In genomic region chrX:8987672-8988250, GRCh38 we compare ENCODE assay signal across 13 cellular contexts. TPM values are rescaled to one million over a fixed set of nuclear protein-coding genes. Genes with fewer than 3 reads are reported as not detected.
DNase-seq lines count a peak whose midpoint lies in the region; ATAC-seq and TF ChIP-seq lines count a peak whose summit lies in the region.
"Had no signal": no experiment of that assay in that cellular context is flagged by ENCODE, and none has a peak within 500 bp of the region (broad histone marks: within the 10 kb centered on the region; RNA-seq: fewer than 3 reads in every experiment).

No MANE protein-coding gene starts in this region.

- H3K9me3 Mint-ChIP-seq in CD8-positive, alpha-beta T cell = no peaks in the 10 kb centered on the region
- no peaks in the 10 kb centered on the region for H3K9me3 Mint-ChIP-seq in activated CD8-positive, alpha-beta T cell treated with anti-CD3 and anti-CD28 coated beads for 36 hours
- H3K9me3 Mint-ChIP-seq in immature natural killer cell (no peaks in the 10 kb centered on the region), glutamatergic neuron (ENCODE audit: unreplicated experiment) (no peaks in the 10 kb centered on the region)

- peak overlapping the region; percentile 13 for H3K4me3 ChIP-seq in CD8-positive, alpha-beta T cell (ENCODE audit: low read depth, low read length)
- H3K4me3 ChIP-seq in GM12865 (ENCODE audit: low read depth, low read length) (no peak overlapping the region), SK-N-SH (ENCODE audit: low read depth in 2 of 2, low read length in 1 of 2) (no peak overlapping the region), thyroid gland (replicated peaks in 1 of 3) (no peak overlapping the region)
- H3K4me3 ChIP-seq: ascending aorta had no signal

- no peaks in the 10 kb centered on the region for H3K9me2 ChIP-seq in SK-N-SH

- no peak overlapping the region for H2AFZ ChIP-seq in SK-N-SH (ENCODE audit: low read depth)

- no peak overlapping the region for H3K4me2 ChIP-seq in SK-N-SH

- H3K27ac ChIP-seq in CD8-positive, alpha-beta T cell (ENCODE audit: low read depth, low read length) = peak overlapping the region; percentile 14
- no peak overlapping the region for H3K27ac ChIP-seq in SK-N-SH (ENCODE audit: low read depth in 2 of 2, low read length in 1 of 2)
- H3K27ac ChIP-seq in thyroid gland = no peak overlapping the region
- H3K27ac ChIP-seq: ascending aorta had no signal

- TF ChIP-seq POLR2A in thyroid gland (IDR thresholded peaks at IDR 0.05) = no peak

- no peaks in the 10 kb centered on the region for H3K79me2 ChIP-seq in SK-N-SH (ENCODE audit: insufficient read depth)

- no peaks in the 10 kb centered on the region for H3K27me3 ChIP-seq in CD8-positive, alpha-beta T cell (ENCODE audit: insufficient read depth, low read length)
- H3K27me3 ChIP-seq in SK-N-SH (ENCODE audit: insufficient read depth) (no peaks in the 10 kb centered on the region), thyroid gland (no peaks in the 10 kb centered on the region)
- H3K27me3 ChIP-seq: ascending aorta had no signal

- peak overlapping the region; percentile 96 for H3K27ac Mint-ChIP-seq in CD8-positive, alpha-beta T cell
- no peak overlapping the region for H3K27ac Mint-ChIP-seq in activated CD8-positive, alpha-beta T cell treated with anti-CD3 and anti-CD28 coated beads for 36 hours
- H3K27ac Mint-ChIP-seq in immature natural killer cell (no peak overlapping the region), glutamatergic neuron (ENCODE audit: unreplicated experiment) (no peak overlapping the region)
- H3K27ac Mint-ChIP-seq: endodermal cell had no signal

- peaks cover 26% of the 10 kb centered on the region for H3K4me1 ChIP-seq in CD8-positive, alpha-beta T cell (ENCODE audit: insufficient read depth, low read length)
- no peaks in the 10 kb centered on the region for H3K4me1 ChIP-seq in SK-N-SH (ENCODE audit: control insufficient read depth in 1 of 2, insufficient read depth in 2 of 2, low read depth in 1 of 2, low read length in 1 of 2)
- H3K4me1 ChIP-seq in thyroid gland = no peaks in the 10 kb centered on the region
- H3K4me1 ChIP-seq: ascending aorta had no signal

- no peak for TF ChIP-seq RAD21 in SK-N-SH (IDR thresholded peaks at IDR 0.05; ENCODE audit: low read length)

- H3K9me3 ChIP-seq in CD8-positive, alpha-beta T cell (ENCODE audit: low read length) = no peaks in the 10 kb centered on the region
- H3K9me3 ChIP-seq in SK-N-SH (no peaks in the 10 kb centered on the region), thyroid gland (no peaks in the 10 kb centered on the region)
- H3K9me3 ChIP-seq: ascending aorta had no signal

- no peak overlapping the region for H3K9ac ChIP-seq in SK-N-SH

- no peaks in the 10 kb centered on the region for H3K36me3 Mint-ChIP-seq in CD8-positive, alpha-beta T cell
- no peaks in the 10 kb centered on the region for H3K36me3 Mint-ChIP-seq in activated CD8-positive, alpha-beta T cell treated with anti-CD3 and anti-CD28 coated beads for 36 hours (ENCODE audit: low read depth)
- H3K36me3 Mint-ChIP-seq in immature natural killer cell (no peaks in the 10 kb centered on the region), glutamatergic neuron (ENCODE audit: unreplicated experiment) (no peaks in the 10 kb centered on the region)

- intact Hi-C loops in CD8-positive, alpha-beta T cell (cut with DNase I, micrococcal nuclease) = loop anchor here (5.0 kb wide), 3 partner anchors 180 to 475 kb away; no protein-coding TSS in a partner anchor
- intact Hi-C loops in activated CD8-positive, alpha-beta T cell treated with anti-CD3 and anti-CD28 coated beads for 36 hours (cut with micrococcal nuclease) = no loop called here
- intact Hi-C loops in thyroid gland (cut with DNase I) = no loop called here

- WGBS in SK-N-SH (ENCODE audit: low lambda C conversion rate) = 17% methylated on average over 6 of the region's 6 CpGs
- 80 to 91% methylated on average over 2 to 4 of the region's 6 CpGs for WGBS in thyroid gland, 2 donors

- peak in 6 of 7 experiments; percentile 19 to 82 (median 44) for DNase-seq in CD8-positive, alpha-beta T cell
- peak; percentile 0 for DNase-seq in GM12865 (ENCODE audit: low read depth)
- peak; percentile 37 for DNase-seq in activated CD8-positive, alpha-beta T cell treated with anti-CD3 and anti-CD28 coated beads for 36 hours
- DNase-seq in immature natural killer cell = peak in 2 of 3 donors; percentile 12 to 13
- no peak for DNase-seq in SK-N-SH
- no peak for DNase-seq in thyroid gland
- DNase-seq in glutamatergic neuron = no peak
- DNase-seq: endodermal cell, hippocampal formation had no signal

- H4K20me1 ChIP-seq in SK-N-SH (ENCODE audit: insufficient read depth) = no peaks in the 10 kb centered on the region

- ATAC-seq in CD8-positive, alpha-beta T cell = peak; percentile 89
- peak; percentile 82 for ATAC-seq in activated CD8-positive, alpha-beta T cell treated with anti-CD3 and anti-CD28 coated beads for 36 hours
- no peak for ATAC-seq in GM18502 (IDR thresholded peaks at IDR 0.05; ENCODE audit: poor library complexity, unreplicated experiment)

- H3F3A ChIP-seq in SK-N-SH (replicated peaks; ENCODE audit: insufficient read depth) = no peaks in the 10 kb centered on the region

- CTCF ChIA-PET in CD8-positive, alpha-beta T cell (lab: Charles Lee) = no interaction called here
- CTCF ChIA-PET in activated CD8-positive, alpha-beta T cell treated with anti-CD3 and anti-CD28 coated beads for 36 hours (lab: Charles Lee) = no interaction called here
- CTCF ChIA-PET in SK-N-SH (lab: Yijun Ruan, JAX) = no interaction called here

- H3K27me3 Mint-ChIP-seq in CD8-positive, alpha-beta T cell (ENCODE audit: low read depth) = no peaks in the 10 kb centered on the region
- H3K27me3 Mint-ChIP-seq in activated CD8-positive, alpha-beta T cell treated with anti-CD3 and anti-CD28 coated beads for 36 hours = no peaks in the 10 kb centered on the region
- peaks cover 0 to 22% (median 3%) of the 10 kb centered on the region in 3 donors for H3K27me3 Mint-ChIP-seq in immature natural killer cell (ENCODE audit: low read depth in 3 of 3)
- no peaks in the 10 kb centered on the region for H3K27me3 Mint-ChIP-seq in glutamatergic neuron (ENCODE audit: unreplicated experiment)

- POLR2A ChIA-PET in CD8-positive, alpha-beta T cell (lab: Charles Lee) = interaction anchor here (1.1 to 1.2 kb wide), 2 partner anchors 353 to 475 kb away, joined by 3 read pairs; no protein-coding TSS in a partner anchor
- POLR2A ChIA-PET in activated CD8-positive, alpha-beta T cell treated with anti-CD3 and anti-CD28 coated beads for 36 hours (lab: Charles Lee) = no interaction called here
- POLR2A ChIA-PET in SK-N-SH (lab: Yijun Ruan, JAX) = no interaction called here

- peaks cover 29% of the 10 kb centered on the region for H3K4me1 Mint-ChIP-seq in CD8-positive, alpha-beta T cell (ENCODE audit: low read depth)
- peaks cover 19% of the 10 kb centered on the region for H3K4me1 Mint-ChIP-seq in activated CD8-positive, alpha-beta T cell treated with anti-CD3 and anti-CD28 coated beads for 36 hours (ENCODE audit: low read depth)
- H3K4me1 Mint-ChIP-seq in immature natural killer cell (no peaks in the 10 kb centered on the region), glutamatergic neuron (ENCODE audit: low read depth, unreplicated experiment) (no peaks in the 10 kb centered on the region)

- TF ChIP-seq EP300 in SK-N-SH (IDR thresholded peaks at IDR 0.05; ENCODE audit: borderline replicate concordance in 1 of 2, low read depth in 1 of 2, low read length in 1 of 2) = no peak

- no peak for TF ChIP-seq CTCF in CD8-positive, alpha-beta T cell (IDR thresholded peaks at IDR 0.05)
- TF ChIP-seq CTCF in GM12865 (IDR thresholded peaks at IDR 0.05; ENCODE audit: insufficient read depth, low read depth, low read length, missing control alignments) = no peak
- no peak for TF ChIP-seq CTCF in activated CD8-positive, alpha-beta T cell treated with anti-CD3 and anti-CD28 coated beads for 36 hours (IDR thresholded peaks at IDR 0.05)
- TF ChIP-seq CTCF in SK-N-SH (IDR thresholded peaks at IDR 0.05) = no peak
- no peak for TF ChIP-seq CTCF in thyroid gland (IDR thresholded peaks at IDR 0.05)
- TF ChIP-seq CTCF in glutamatergic neuron (IDR thresholded peaks at IDR 0.05; ENCODE audit: partially characterized antibody, unreplicated experiment) = no peak

- H3K4me3 Mint-ChIP-seq in CD8-positive, alpha-beta T cell = peak overlapping the region; percentile 56
- H3K4me3 Mint-ChIP-seq in activated CD8-positive, alpha-beta T cell treated with anti-CD3 and anti-CD28 coated beads for 36 hours = no peak overlapping the region
- H3K4me3 Mint-ChIP-seq in immature natural killer cell = no peak overlapping the region
- H3K4me3 Mint-ChIP-seq in glutamatergic neuron (ENCODE audit: unreplicated experiment) = no peak overlapping the region
- H3K4me3 Mint-ChIP-seq: endodermal cell had no signal

- no peaks in the 10 kb centered on the region for H3K36me3 ChIP-seq in CD8-positive, alpha-beta T cell (ENCODE audit: insufficient read depth, low read length)
- H3K36me3 ChIP-seq in SK-N-SH (replicated peaks in 1 of 2; ENCODE audit: control insufficient read depth in 1 of 2, insufficient read depth in 2 of 2, low read length in 1 of 2) = no peaks in the 10 kb centered on the region
- no peaks in the 10 kb centered on the region for H3K36me3 ChIP-seq in thyroid gland
- H3K36me3 ChIP-seq: ascending aorta had no signal

TF ChIP-seq in SK-N-SH, 30 proteins besides CTCF, POLR2A, EP300 and RAD21 (continues in another document):
- TF ChIP-seq POLR2AphosphoS5 (IDR thresholded peaks at IDR 0.05; ENCODE audit: low read depth, low read length) (no peak), SIN3A (IDR thresholded peaks at IDR 0.05; ENCODE audit: borderline replicate concordance, low read depth, low read length) (no peak), MEF2A (IDR thresholded peaks at IDR 0.05; ENCODE audit: borderline replicate concordance, low read depth) (no peak), FOXJ3 (CRISPR knock-in tag; IDR thresholded peaks at IDR 0.05) (no peak), SMC3 (IDR thresholded peaks at IDR 0.05; ENCODE audit: low read depth, low read length) (no peak), IRF3 (IDR thresholded peaks at IDR 0.05; ENCODE audit: low read depth, low read length) (no peak)

RNA-seq across cellular contexts. Expression of gene FAM9B, which starts 46.2 kb away (rescaled TPM):
- total RNA-seq in CD8-positive, alpha-beta T cell = not detected
- total RNA-seq in activated CD8-positive, alpha-beta T cell treated with anti-CD3 and anti-CD28 coated beads for 36 hours = not detected
- polyA plus RNA-seq in immature natural killer cell (1 to 10 TPM in 1 of 3 donors, under 1 TPM in 1, not detected in 1; 0.20 to 2.5 TPM), SK-N-SH (2012; rRNA removed) (0.03 and 0.06 TPM in 2 replicates)
- 0.06 and 0.09 TPM in 2 replicates for polyA plus RNA-seq in SK-N-SH (2012; cell fraction: cytosol; rRNA removed)
- 0.21 and 0.34 TPM in 2 replicates for polyA plus RNA-seq in SK-N-SH (2012; cell fraction: nucleus; rRNA removed)
- total RNA-seq in thyroid gland (not detected), glutamatergic neuron (ENCODE audit: unreplicated experiment) (not detected)
- total RNA-seq: ascending aorta, endodermal cell, lung microvascular endothelial cell, Right ventricle myocardium inferior had no signal

Comparison
In these comparisons a context has a peak if more than half of its experiments do, and no peak if none do; other contexts are left out.
1. DNase-seq: peak in CD8-positive, alpha-beta T cell (6 of 7), GM12865 (single experiment), activated CD8-positive, alpha-beta T cell treated with anti-CD3 and anti-CD28 coated beads for 36 hours (single experiment) and immature natural killer cell (2 of 3); none in SK-N-SH (single experiment), thyroid gland (0 of 2) and glutamatergic neuron (single experiment).
2. intact Hi-C loops: an anchor here in CD8-positive, alpha-beta T cell (5.0 kb wide); none called in activated CD8-positive, alpha-beta T cell treated with anti-CD3 and anti-CD28 coated beads for 36 hours and thyroid gland.